ENCODE assay signal across 26 cellular contexts in the genomic region with DNA sequence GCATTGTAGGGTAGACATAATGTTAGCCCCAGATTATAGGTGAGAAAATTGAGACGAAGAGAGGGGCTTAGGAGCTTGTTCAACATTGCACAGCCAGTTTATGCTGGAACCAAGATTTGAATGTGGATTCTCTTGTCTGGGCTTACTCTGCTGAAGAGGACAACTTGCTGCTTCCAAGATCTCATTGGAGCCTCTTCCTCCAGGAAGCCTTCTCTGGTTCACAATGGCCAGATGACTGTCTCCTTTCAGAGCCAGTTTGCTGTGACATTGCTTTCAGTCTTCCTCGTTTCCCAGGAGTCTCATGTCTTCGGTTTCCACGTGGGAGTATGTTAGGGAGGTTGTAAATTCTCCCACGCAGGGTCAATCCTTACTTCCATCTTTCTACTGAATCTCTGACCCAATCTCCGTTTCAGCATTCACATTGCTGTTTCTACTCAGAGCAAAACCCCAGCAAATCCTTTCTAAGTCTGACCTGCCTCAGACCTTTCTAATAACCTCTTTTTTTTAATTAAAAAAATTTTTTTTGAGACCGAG.
DNase-seq lines count a peak whose midpoint lies in the region; ATAC-seq, FAIRE-seq and TF ChIP-seq lines count a peak whose summit lies in the region.
"Had no signal": no experiment of that assay in that cellular context is flagged by ENCODE, and none has a peak within 500 bp of the region (broad histone marks: within the 10 kb centered on the region; RNA-seq: fewer than 3 reads in every experiment).

No MANE protein-coding gene starts in this region.

- CTCF ChIA-PET in HEK293 (lab: Yijun Ruan, JAX): no interaction called here

- peak; percentile 86 for FAIRE-seq in bronchial epithelial cell (lab: Jason Lieb, UNC)
- FAIRE-seq: A204.1, GM12878, GM12892, GM19239 had no signal

- H3K27me3 ChIP-seq in bronchial epithelial cell (ENCODE audit: control insufficient read depth, insufficient read depth, low read length): no peaks in the 10 kb centered on the region
- H3K27me3 ChIP-seq in right cardiac atrium (ENCODE audit: control insufficient read depth, insufficient read depth): peaks cover 2% of the 10 kb centered on the region
- H3K27me3 ChIP-seq: BLaER1 had no signal

- no peaks in the 10 kb centered on the region for H3K9me3 ChIP-seq in HEK293 (ENCODE audit: control insufficient read depth, insufficient read depth, low read depth, low read length)
- H3K9me3 ChIP-seq in right cardiac atrium (ENCODE audit: control insufficient read depth, low read length): no peaks in the 10 kb centered on the region
- H3K9me3 ChIP-seq: BE2C had no signal

- peaks cover 6% of the 10 kb centered on the region for H3K36me3 Mint-ChIP-seq in nephron progenitor cell (ENCODE audit: low read depth)
- H3K36me3 Mint-ChIP-seq in glutamatergic neuron (ENCODE audit: unreplicated experiment): peaks cover 20% of the 10 kb centered on the region
- H3K36me3 Mint-ChIP-seq: CD14-positive monocyte; CD4-positive, CD25-positive, alpha-beta regulatory T cell had no signal

- ATAC-seq in right cardiac atrium: no peak
- ATAC-seq: GM12878 had no signal

- in situ Hi-C loops in GM13976 (cut with MboI; ENCODE audit: low sequenced_read_pairs, unreplicated experiment): no loop called here

- no peaks in the 10 kb centered on the region for H3K36me3 ChIP-seq in HEK293 (ENCODE audit: control insufficient read depth in 2 of 2, insufficient read depth in 1 of 2, low read length in 2 of 2)
- H3K36me3 ChIP-seq in bronchial epithelial cell (ENCODE audit: control insufficient read depth, insufficient read depth, low read length): no peaks in the 10 kb centered on the region
- H3K36me3 ChIP-seq: BE2C, BLaER1 had no signal

- H3K9me3 Mint-ChIP-seq in nephron progenitor cell (peaks cover 45% of the 10 kb centered on the region), glutamatergic neuron (ENCODE audit: unreplicated experiment) (peaks cover 8% of the 10 kb centered on the region)

- peaks cover 39% of the 10 kb centered on the region for H3K27me3 Mint-ChIP-seq in nephron progenitor cell (ENCODE audit: low read depth, poor library complexity)
- peaks cover 9% of the 10 kb centered on the region for H3K27me3 Mint-ChIP-seq in glutamatergic neuron (ENCODE audit: unreplicated experiment)

- TF ChIP-seq CTCF in HEK293 (tag by site-specific recombination; IDR thresholded peaks at IDR 0.05) (no peak), bronchial epithelial cell (IDR thresholded peaks at IDR 0.05; ENCODE audit: insufficient read depth, low read length, severe bottlenecking) (no peak), nephron progenitor cell (IDR thresholded peaks at IDR 0.05) (no peak), glutamatergic neuron (IDR thresholded peaks at IDR 0.05; ENCODE audit: partially characterized antibody, unreplicated experiment) (no peak), GM13976 (IDR thresholded peaks at IDR 0.05; ENCODE audit: borderline replicate concordance, control extremely low read depth, extremely low read depth, insufficient read depth, missing control alignments) (no peak)

- DNase-seq in bronchial epithelial cell (ENCODE audit: low read depth): no peak
- DNase-seq in nephron progenitor cell: no peak
- no peak for DNase-seq in glutamatergic neuron
- no peak for DNase-seq in GM13976 (ENCODE audit: low spot score)
- DNase-seq in right cardiac atrium: no peak
- DNase-seq: 8988T; BE2C; C1 segment of cervical spinal cord; CD4-positive, alpha-beta memory T cell; CD4-positive, CD25-positive, alpha-beta regulatory T cell; CD8-positive, alpha-beta memory T cell; COR-L47; DMS 273 treated with DMSO at 0.1 percent for 48 hours; DMS153; DMS53; DMS79; DND-41; EL; GDM1 had no signal

- H3K27ac Mint-ChIP-seq in nephron progenitor cell (peak overlapping the region; percentile 53), glutamatergic neuron (ENCODE audit: unreplicated experiment) (no peak overlapping the region)
- H3K27ac Mint-ChIP-seq: CD14-positive monocyte; CD4-positive, alpha-beta memory T cell; CD4-positive, CD25-positive, alpha-beta regulatory T cell; CD8-positive, alpha-beta memory T cell had no signal

- 68% methylated on average over 7 of the region's 7 CpGs for WGBS in right cardiac atrium

- intact Hi-C loops in right cardiac atrium (cut with DNase I): no loop called here

- H3K4me3 ChIP-seq in HEK293 (ENCODE audit: low read depth, low read length) (no peak overlapping the region), bronchial epithelial cell (ENCODE audit: low read depth, low read length) (no peak overlapping the region), right cardiac atrium (ENCODE audit: low read length) (no peak overlapping the region)
- H3K4me3 ChIP-seq: BLaER1, GM12878 had no signal

- H3K4me3 Mint-ChIP-seq in nephron progenitor cell: no peak overlapping the region
- no peak overlapping the region for H3K4me3 Mint-ChIP-seq in glutamatergic neuron (ENCODE audit: unreplicated experiment)
- H3K4me3 Mint-ChIP-seq: CD14-positive monocyte; CD4-positive, alpha-beta memory T cell; CD4-positive, CD25-positive, alpha-beta regulatory T cell; CD8-positive, alpha-beta memory T cell had no signal

- POLR2A ChIA-PET in HEK293 (lab: Yijun Ruan, JAX): no interaction called here

- H3K4me1 ChIP-seq in HEK293 (ENCODE audit: control insufficient read depth, insufficient read depth, low read length): no peaks in the 10 kb centered on the region
- no peaks in the 10 kb centered on the region for H3K4me1 ChIP-seq in right cardiac atrium (ENCODE audit: control insufficient read depth, insufficient read depth, low read length)
- H3K4me1 ChIP-seq: BE2C, BLaER1 had no signal

- H3K27ac ChIP-seq in HEK293 (ENCODE audit: extremely low read depth, low read depth, low read length) (no peak overlapping the region), right cardiac atrium (ENCODE audit: low read length) (no peak overlapping the region)
- H3K27ac ChIP-seq: BLaER1 had no signal

- H3K4me1 Mint-ChIP-seq in nephron progenitor cell (peaks cover 47% of the 10 kb centered on the region), glutamatergic neuron (ENCODE audit: low read depth, unreplicated experiment) (no peaks in the 10 kb centered on the region)
- H3K4me1 Mint-ChIP-seq: CD14-positive monocyte; CD4-positive, alpha-beta memory T cell; CD4-positive, CD25-positive, alpha-beta regulatory T cell; CD8-positive, alpha-beta memory T cell had no signal

TF ChIP-seq in HEK293, 187 proteins besides CTCF, POLR2A, EP300 and RAD21:
- peak; percentile 71 for TF ChIP-seq EGR2 (tag by site-specific recombination; IDR thresholded peaks at IDR 0.05; ENCODE audit: low read depth)
- TF ChIP-seq ZNF48 (tag by site-specific recombination; IDR thresholded peaks at IDR 0.05): no peak
- TF ChIP-seq ZNF223 (tag by site-specific recombination; IDR thresholded peaks at IDR 0.05): no peak
- TF ChIP-seq MZF1 (tag by site-specific recombination; IDR thresholded peaks at IDR 0.05; ENCODE audit: borderline replicate concordance): no peak
- TF ChIP-seq ZEB2 (tag by site-specific recombination; IDR thresholded peaks at IDR 0.05): no peak
- TF ChIP-seq, protein P1, sequence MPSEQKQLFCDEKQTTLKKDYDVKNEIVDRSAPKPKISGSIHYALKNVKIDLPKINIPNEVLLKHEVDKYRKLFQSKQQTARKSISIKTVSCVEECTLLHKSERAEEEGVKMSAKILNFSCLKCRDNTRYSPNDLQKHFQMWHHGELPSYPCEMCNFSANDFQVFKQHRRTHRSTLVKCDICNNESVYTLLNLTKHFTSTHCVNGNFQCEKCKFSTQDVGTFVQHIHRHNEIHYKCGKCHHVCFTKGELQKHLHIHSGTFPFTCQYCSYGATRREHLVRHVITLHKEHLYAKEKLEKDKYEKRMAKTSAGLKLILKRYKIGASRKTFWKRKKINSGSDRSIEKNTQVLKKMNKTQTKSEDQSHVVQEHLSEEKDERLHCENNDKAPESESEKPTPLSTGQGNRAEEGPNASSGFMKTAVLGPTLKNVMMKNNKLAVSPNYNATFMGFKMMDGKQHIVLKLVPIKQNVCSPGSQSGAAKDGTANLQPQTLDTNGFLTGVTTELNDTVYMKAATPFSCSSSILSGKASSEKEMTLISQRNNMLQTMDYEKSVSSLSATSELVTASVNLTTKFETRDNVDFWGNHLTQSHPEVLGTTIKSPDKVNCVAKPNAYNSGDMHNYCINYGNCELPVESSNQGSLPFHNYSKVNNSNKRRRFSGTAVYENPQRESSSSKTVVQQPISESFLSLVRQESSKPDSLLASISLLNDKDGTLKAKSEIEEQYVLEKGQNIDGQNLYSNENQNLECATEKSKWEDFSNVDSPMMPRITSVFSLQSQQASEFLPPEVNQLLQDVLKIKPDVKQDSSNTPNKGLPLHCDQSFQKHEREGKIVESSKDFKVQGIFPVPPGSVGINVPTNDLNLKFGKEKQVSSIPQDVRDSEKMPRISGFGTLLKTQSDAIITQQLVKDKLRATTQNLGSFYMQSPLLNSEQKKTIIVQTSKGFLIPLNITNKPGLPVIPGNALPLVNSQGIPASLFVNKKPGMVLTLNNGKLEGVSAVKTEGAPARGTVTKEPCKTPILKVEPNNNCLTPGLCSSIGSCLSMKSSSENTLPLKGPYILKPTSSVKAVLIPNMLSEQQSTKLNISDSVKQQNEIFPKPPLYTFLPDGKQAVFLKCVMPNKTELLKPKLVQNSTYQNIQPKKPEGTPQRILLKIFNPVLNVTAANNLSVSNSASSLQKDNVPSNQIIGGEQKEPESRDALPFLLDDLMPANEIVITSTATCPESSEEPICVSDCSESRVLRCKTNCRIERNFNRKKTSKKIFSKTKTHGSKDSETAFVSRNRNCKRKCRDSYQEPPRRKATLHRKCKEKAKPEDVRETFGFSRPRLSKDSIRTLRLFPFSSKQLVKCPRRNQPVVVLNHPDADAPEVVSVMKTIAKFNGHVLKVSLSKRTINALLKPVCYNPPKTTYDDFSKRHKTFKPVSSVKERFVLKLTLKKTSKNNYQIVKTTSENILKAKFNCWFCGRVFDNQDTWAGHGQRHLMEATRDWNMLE (tag by site-specific recombination; conservative IDR thresholded peaks at IDR 0.05; ENCODE audit: low read depth): no peak
- no peak for TF ChIP-seq GLI2 (tag by site-specific recombination; IDR thresholded peaks at IDR 0.05; ENCODE audit: borderline replicate concordance, low read depth)
- TF ChIP-seq ZFHX2 (tag by site-specific recombination; conservative IDR thresholded peaks at IDR 0.05): peak; percentile 53
